In the genomic region with DNA sequence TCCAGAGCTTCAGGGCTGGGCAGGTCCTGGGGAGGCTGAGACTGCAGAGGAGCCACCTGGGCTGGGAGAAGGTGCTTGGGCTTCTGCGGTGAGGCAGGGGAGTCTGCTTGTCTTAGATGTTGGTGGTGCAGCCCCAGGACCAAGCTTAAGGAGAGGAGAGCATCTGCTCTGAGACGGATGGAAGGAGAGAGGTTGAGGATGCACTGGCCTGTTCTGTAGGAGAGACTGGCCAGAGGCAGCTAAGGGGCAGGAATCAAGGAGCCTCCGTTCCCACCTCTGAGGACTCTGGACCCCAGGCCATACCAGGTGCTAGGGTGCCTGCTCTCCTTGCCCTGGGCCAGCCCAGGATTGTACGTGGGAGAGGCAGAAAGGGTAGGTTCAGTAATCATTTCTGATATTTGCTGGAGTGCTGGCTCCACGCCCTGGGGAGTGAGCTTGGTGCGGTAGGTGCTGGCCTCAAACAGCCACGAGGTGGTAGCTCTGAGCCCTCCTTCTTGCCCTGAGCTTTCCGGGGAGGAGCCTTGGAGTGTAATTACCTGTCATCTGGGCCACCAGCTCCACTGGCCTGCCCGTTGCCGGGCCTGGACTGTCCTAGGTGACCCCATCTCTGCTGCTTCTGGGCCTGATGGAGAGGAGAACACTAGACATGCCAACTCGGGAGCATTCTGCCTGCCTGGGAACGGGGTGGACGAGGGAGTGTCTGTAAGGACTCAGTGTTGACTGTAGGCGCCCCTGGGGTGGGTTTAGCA, we compare ENCODE assay signal across 8 cellular contexts. TPM values are rescaled to one million over a fixed set of nuclear protein-coding genes. Genes with fewer than 3 reads are reported as not detected.
A peak's percentile ranks its signal among the peaks of the same experiment; 100 is the strongest.
DNase-seq lines count a peak whose midpoint lies in the region; ATAC-seq, FAIRE-seq and TF ChIP-seq lines count a peak whose summit lies in the region.

No MANE protein-coding gene starts in this region.

- intact Hi-C loops in IMR-90 (cut with micrococcal nuclease): no loop called here

- no peak overlapping the region for H3K27ac ChIP-seq in DOHH2 (ENCODE audit: low read depth, low read length)
- no peak overlapping the region for H3K27ac ChIP-seq in IMR-90 (ENCODE audit: insufficient read depth, low read length)
- H3K27ac ChIP-seq in astrocyte (ENCODE audit: low read depth, low read length): no peak overlapping the region

- H3K9me3 Mint-ChIP-seq in astrocyte (ENCODE audit: unreplicated experiment) (peaks cover 19% of the 10 kb centered on the region), neural crest cell (no peaks in the 10 kb centered on the region)

- no peak overlapping the region for H4K5ac ChIP-seq in IMR-90 (ENCODE audit: low read depth, low read length)

- no peaks in the 10 kb centered on the region for H3K36me3 ChIP-seq in DOHH2 (ENCODE audit: control insufficient read depth, low read length)
- H3K36me3 ChIP-seq in IMR-90 (ENCODE audit: control insufficient read depth, insufficient read depth, low read length): no peaks in the 10 kb centered on the region
- no peaks in the 10 kb centered on the region for H3K36me3 ChIP-seq in astrocyte (ENCODE audit: insufficient read depth, low read length)

- WGBS in IMR-90 (ENCODE audit: extremely low coverage in 2 of 2, insufficient read length in 1 of 2), 2 experiments: 81% methylated on average over 5 of the region's 14 CpGs; no CpG with 5 or more reads in 1 of the 2 experiments

- no peak overlapping the region; the same call in 1 of the 2 replicates for H2AK5ac ChIP-seq in IMR-90 (ENCODE audit: low read depth, low read length)

- ATAC-seq in IMR-90 (ENCODE audit: low read depth) (no peak), HG03159 (IDR thresholded peaks at IDR 0.05; ENCODE audit: unreplicated experiment) (no peak), GM19324 (IDR thresholded peaks at IDR 0.05; ENCODE audit: low FRiP score, unreplicated experiment) (no peak)

- H3K36me3 Mint-ChIP-seq in astrocyte (ENCODE audit: low read depth, unreplicated experiment) (peaks cover 27% of the 10 kb centered on the region), neural crest cell (ENCODE audit: low read depth) (no peaks in the 10 kb centered on the region)

- no peak overlapping the region for H2BK15ac ChIP-seq in IMR-90 (ENCODE audit: low read depth, low read length)

- H3K27me3 ChIP-seq in DOHH2 (ENCODE audit: control insufficient read depth, low read length) (peaks cover 17% of the 10 kb centered on the region), IMR-90 (ENCODE audit: control insufficient read depth, insufficient read depth, low read length) (peaks cover 26% of the 10 kb centered on the region), astrocyte (ENCODE audit: insufficient read depth, low read length) (peaks cover 2% of the 10 kb centered on the region)

- H3K14ac ChIP-seq in IMR-90 (replicated peaks; ENCODE audit: low read depth, low read length): no peak overlapping the region

- TF ChIP-seq RAD21 in IMR-90 (IDR thresholded peaks at IDR 0.05; ENCODE audit: low read length): no peak

- H3K27me3 Mint-ChIP-seq in astrocyte (ENCODE audit: low read depth, unreplicated experiment) (peaks cover 64% of the 10 kb centered on the region), neural crest cell (ENCODE audit: low read depth) (no peaks in the 10 kb centered on the region)

- no peak overlapping the region for H2BK120ac ChIP-seq in IMR-90 (ENCODE audit: low read depth, low read length)

- TF ChIP-seq POLR2A in IMR-90 (IDR thresholded peaks at IDR 0.05; ENCODE audit: low read depth, low read length): no peak

- no peak overlapping the region for H2BK20ac ChIP-seq in IMR-90 (ENCODE audit: low read depth, low read length)

- H3K23ac ChIP-seq in IMR-90 (ENCODE audit: low read depth, low read length): no peak overlapping the region

- no peaks in the 10 kb centered on the region for H3K79me1 ChIP-seq in IMR-90 (ENCODE audit: low read depth in 1 of 2, low read length in 2 of 2)

- no peaks in the 10 kb centered on the region for H3F3A ChIP-seq in DOHH2 (ENCODE audit: control insufficient read depth, insufficient read depth)

- H3K79me2 ChIP-seq in DOHH2 (ENCODE audit: control insufficient read depth, low read length): no peaks in the 10 kb centered on the region
- no peaks in the 10 kb centered on the region for H3K79me2 ChIP-seq in astrocyte (ENCODE audit: insufficient read depth, low read length)

- H3K9ac ChIP-seq in IMR-90 (ENCODE audit: low read depth, low read length): no peak overlapping the region
- no peak overlapping the region for H3K9ac ChIP-seq in astrocyte (ENCODE audit: low read length)

- peaks cover 3% of the 10 kb centered on the region for H3K4me1 Mint-ChIP-seq in astrocyte (ENCODE audit: low read depth, unreplicated experiment)
- no peaks in the 10 kb centered on the region for H3K4me1 Mint-ChIP-seq in neural crest cell

- H3K4me3 Mint-ChIP-seq in astrocyte (ENCODE audit: unreplicated experiment): peak overlapping the region; percentile 45
- H3K4me3 Mint-ChIP-seq in neural crest cell: no peak overlapping the region

- H4K20me1 ChIP-seq in DOHH2 (ENCODE audit: control insufficient read depth, insufficient read depth, low read depth, low read length) (no peaks in the 10 kb centered on the region), IMR-90 (ENCODE audit: insufficient read depth, low read length) (no peaks in the 10 kb centered on the region), astrocyte (ENCODE audit: insufficient read depth, low read length) (peaks cover 3% of the 10 kb centered on the region)

- H2BK5ac ChIP-seq in IMR-90 (ENCODE audit: low read depth, low read length, poor library complexity, severe bottlenecking): no peak overlapping the region

- no peak overlapping the region for H3K56ac ChIP-seq in IMR-90 (ENCODE audit: extremely low read depth, insufficient read depth, low read length)

- H3K4me1 ChIP-seq in DOHH2 (ENCODE audit: control insufficient read depth, low read length): no peaks in the 10 kb centered on the region
- no peaks in the 10 kb centered on the region for H3K4me1 ChIP-seq in IMR-90 (ENCODE audit: control insufficient read depth, insufficient read depth, low read length)
- no peaks in the 10 kb centered on the region for H3K4me1 ChIP-seq in astrocyte (ENCODE audit: insufficient read depth, low read length)

- H3K9me3 ChIP-seq in DOHH2 (ENCODE audit: control insufficient read depth, insufficient read depth, low read length): no peaks in the 10 kb centered on the region
- no peaks in the 10 kb centered on the region for H3K9me3 ChIP-seq in IMR-90 (ENCODE audit: control insufficient read depth, insufficient read depth, low read length)
- no peaks in the 10 kb centered on the region for H3K9me3 ChIP-seq in astrocyte (ENCODE audit: insufficient read depth, low read depth, low read length)

- no peak overlapping the region for H4K91ac ChIP-seq in IMR-90 (ENCODE audit: insufficient read depth, low read depth, low read length)

- H4K8ac ChIP-seq in IMR-90 (ENCODE audit: low read depth in 2 of 2, low read length in 2 of 2): no peak overlapping the region

- H3K9me2 ChIP-seq in DOHH2 (replicated peaks; ENCODE audit: control insufficient read depth, low read length): no peaks in the 10 kb centered on the region

- POLR2A ChIA-PET in IMR-90 (lab: Charles Lee; ENCODE audit: unreplicated experiment): no interaction called here

- no peaks in the 10 kb centered on the region for H3K9me1 ChIP-seq in IMR-90 (ENCODE audit: insufficient read depth, low read length)

- no peak for DNase-seq in IMR-90
- DNase-seq in astrocyte (ENCODE audit: low read depth): no peak
- no peak for DNase-seq in neural crest cell (ENCODE audit: low read depth, low spot score)
- no peak for DNase-seq in medulla oblongata (ENCODE audit: extremely low spot score)
- no peak for DNase-seq in germinal center (ENCODE audit: low spot score)

- no peak overlapping the region for H3K4me3 ChIP-seq in DOHH2 (ENCODE audit: low read length)
- H3K4me3 ChIP-seq in IMR-90 (ENCODE audit: insufficient read depth, low read depth, low read length): no peak overlapping the region
- no peak overlapping the region for H3K4me3 ChIP-seq in astrocyte (ENCODE audit: insufficient read depth, low read depth, low read length)

- TF ChIP-seq CTCF in DOHH2 (IDR thresholded peaks at IDR 0.05; ENCODE audit: low read depth, low read length, poor library complexity, severe bottlenecking) (peak; percentile 11), IMR-90 (conservative IDR thresholded peaks at IDR 0.05; ENCODE audit: low read depth, low read length) (no peak), astrocyte (IDR thresholded peaks at IDR 0.05; ENCODE audit: insufficient read depth, low read depth, low read length) (no peak), neural crest cell (conservative IDR thresholded peaks at IDR 0.05) (no peak)

- no peak overlapping the region for H3K18ac ChIP-seq in IMR-90 (ENCODE audit: low read depth, low read length)

- peak overlapping the region; percentile 81 for H2AK9ac ChIP-seq in IMR-90 (replicated peaks; ENCODE audit: low read depth, low read length, poor library complexity)

- no TSS peak for BruUV-seq in IMR-90 (replicated peaks; lab: Mats Ljungman, UMichigan)

- H3K27ac Mint-ChIP-seq in astrocyte (ENCODE audit: unreplicated experiment) (no peak overlapping the region), neural crest cell (ENCODE audit: unreplicated experiment) (peak overlapping the region; percentile 87)

- no peak overlapping the region for H3K4me2 ChIP-seq in DOHH2 (ENCODE audit: low read length)
- no peak overlapping the region for H3K4me2 ChIP-seq in IMR-90 (ENCODE audit: low read depth, low read length)
- no peak overlapping the region for H3K4me2 ChIP-seq in astrocyte (ENCODE audit: low read length)

- FAIRE-seq in astrocyte (lab: Jason Lieb, UNC): no peak

- no peak overlapping the region for H3K4ac ChIP-seq in IMR-90 (ENCODE audit: low read depth, low read length)

- CTCF ChIA-PET in IMR-90 (lab: Yijun Ruan, JAX): no interaction called here

- dilution Hi-C loops in IMR-90 (cut with HindIII; ENCODE audit: low sequenced_read_pairs, unreplicated experiment): no loop called here

- in situ Hi-C loops in IMR-90 (cut with MboI; ENCODE audit: low sequenced_read_pairs): no loop called here

- no peak overlapping the region for H2AFZ ChIP-seq in IMR-90 (replicated peaks; ENCODE audit: low read length, poor library complexity)
- H2AFZ ChIP-seq in astrocyte (ENCODE audit: low read depth, low read length): no peak overlapping the region

RNA-seq across cellular contexts. Expression of gene MYBPH, which starts 9.3 kb away (rescaled TPM):
- total RNA-seq in IMR-90 (2012; rRNA removed): not detected in 2 replicates
- not detected in 2 replicates for polyA plus RNA-seq in IMR-90 (2012; rRNA removed)
- not detected in 2 replicates for polyA plus RNA-seq in IMR-90 (2012; cell fraction: cytosol; rRNA removed)
- polyA plus RNA-seq in IMR-90 (2012; cell fraction: nucleus; rRNA removed; ENCODE audit: low replicate concordance): not detected in 2 replicates
- total RNA-seq in astrocyte: not detected in 2 replicates
- not detected in 2 replicates for total RNA-seq in neural crest cell

RNA-seq across cellular contexts. Expression of gene CHI3L1, which starts 20.1 kb away (rescaled TPM):
- total RNA-seq in IMR-90 (2012; rRNA removed) (0.28 TPM in 1 of 2 replicates, not detected in the other), astrocyte (0.20 and 0.34 TPM in 2 replicates), neural crest cell (not detected in 2 replicates)
- 0.17 TPM in 1 of 2 replicates, not detected in the other for polyA plus RNA-seq in IMR-90 (2012; rRNA removed)
- 0.25 TPM in 1 of 2 replicates, not detected in the other for polyA plus RNA-seq in IMR-90 (2012; cell fraction: cytosol; rRNA removed)
- 0.86 and 1.1 TPM in 2 replicates for polyA plus RNA-seq in IMR-90 (2012; cell fraction: nucleus; rRNA removed; ENCODE audit: low replicate concordance)

RNA-seq across cellular contexts. Expression of gene ADORA1, which starts 38.8 kb away (rescaled TPM):
- total RNA-seq in IMR-90 (2012; rRNA removed): under 0.01 and 0.36 TPM in 2 replicates
- 0.56 and 0.66 TPM in 2 replicates for polyA plus RNA-seq in IMR-90 (2012; rRNA removed)
- polyA plus RNA-seq in IMR-90 (2012; cell fraction: cytosol; rRNA removed): 0.38 and 1.4 TPM in 2 replicates
- polyA plus RNA-seq in IMR-90 (2012; cell fraction: nucleus; rRNA removed; ENCODE audit: low replicate concordance): 0.35 and 0.48 TPM in 2 replicates
- 2.2 and 5.7 TPM in 2 replicates for total RNA-seq in astrocyte
- total RNA-seq in neural crest cell: 1.9 and 2.0 TPM in 2 replicates
